24 cellular contexts compared by ENCODE assay signal in the genomic region with DNA sequence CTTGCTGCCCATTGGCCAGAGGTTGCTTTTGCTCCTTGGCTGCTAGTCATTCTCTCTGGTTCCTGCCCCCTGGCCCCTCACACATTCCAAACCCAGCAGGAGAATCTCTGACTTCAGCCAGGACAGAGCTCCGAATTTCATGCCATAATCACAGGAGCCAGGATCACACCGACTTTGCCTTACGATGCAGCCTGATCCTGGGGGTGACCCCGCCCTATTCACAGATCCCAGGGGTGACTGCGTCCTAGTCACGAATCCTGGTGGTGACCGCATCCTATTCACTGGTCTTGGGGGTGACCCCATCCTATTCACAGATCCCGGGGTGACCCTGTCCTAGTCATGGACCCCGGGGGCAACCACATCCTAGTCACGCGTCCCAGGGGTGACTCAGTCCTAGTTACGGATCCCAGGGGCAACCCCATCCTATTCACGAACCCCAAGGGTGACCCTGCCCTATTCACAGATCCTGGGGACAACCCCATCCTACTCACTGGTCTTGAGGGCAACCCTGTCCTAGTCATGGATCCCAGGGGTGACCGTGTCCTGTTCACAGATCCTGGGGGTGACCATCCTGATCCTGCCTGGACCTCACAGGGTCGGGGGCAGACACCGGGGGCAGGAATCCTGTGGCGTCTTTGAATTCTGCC. TPM values are rescaled to one million over a fixed set of nuclear protein-coding genes. Genes with fewer than 3 reads are reported as not detected.
A peak's percentile ranks its signal among the peaks of the same experiment; 100 is the strongest.
DNase-seq lines count a peak whose midpoint lies in the region; ATAC-seq, FAIRE-seq and TF ChIP-seq lines count a peak whose summit lies in the region.
"Had no signal": no experiment of that assay in that cellular context is flagged by ENCODE, and none has a peak within 500 bp of the region (broad histone marks: within the 10 kb centered on the region; RNA-seq: fewer than 3 reads in every experiment).

No MANE protein-coding gene starts in this region.

- no peak overlapping the region for H3K4me2 ChIP-seq in K562 (ENCODE audit: insufficient read depth, low read length)
- H3K4me2 ChIP-seq: SK-N-SH had no signal

- no peak overlapping the region for H3K4me3 Mint-ChIP-seq in activated CD4-positive, alpha-beta T cell treated with anti-CD3 and anti-CD28 coated beads, Interleukin-2, amount 10 ng/mL, durations not matched to agents 24 days and 14 days
- H3K4me3 Mint-ChIP-seq: CD8-positive, alpha-beta T cell; H9 had no signal

- no peaks in the 10 kb centered on the region for H3K4me1 ChIP-seq in K562 (replicated peaks in 1 of 2; ENCODE audit: control insufficient read depth in 2 of 2, insufficient read depth in 2 of 2, low read length in 2 of 2)
- H3K4me1 ChIP-seq in gastroesophageal sphincter: no peaks in the 10 kb centered on the region
- H3K4me1 ChIP-seq in upper lobe of right lung: no peaks in the 10 kb centered on the region

- POLR2A ChIA-PET in K562 (lab: Yijun Ruan, JAX): no interaction called here

- TF ChIP-seq EP300 in K562 (IDR thresholded peaks at IDR 0.05; ENCODE audit: low read length) (no peak), gastroesophageal sphincter (IDR thresholded peaks at IDR 0.05) (no peak)

- 20% methylated on average over 2 of the region's 17 CpGs for WGBS in K562 (ENCODE audit: insufficient coverage, low coverage, missing lambda C conversion rate)
- WGBS in gastroesophageal sphincter (ENCODE audit: low coverage in 1 of 2), 2 donors: 93 to 98% methylated on average over 3 to 8 of the region's 17 CpGs

- BruUV-seq in K562 (replicated peaks; lab: Mats Ljungman, UMichigan): no TSS peak

- H3K36me3 ChIP-seq in K562 (ENCODE audit: control insufficient read depth, insufficient read depth, low read length) (no peaks in the 10 kb centered on the region), gastroesophageal sphincter (peaks cover 0 to 35% of the 10 kb centered on the region in 2 donors), upper lobe of right lung (no peaks in the 10 kb centered on the region)

- H4K20me1 ChIP-seq in K562 (replicated peaks; ENCODE audit: control insufficient read depth, insufficient read depth, low read length): no peaks in the 10 kb centered on the region

- no peaks in the 10 kb centered on the region; the same call in 1 of the 2 replicates for H3K9me3 ChIP-seq in K562 (replicated peaks; ENCODE audit: control insufficient read depth, insufficient read depth, low read depth, low read length)
- H3K9me3 ChIP-seq in gastroesophageal sphincter: peaks cover 0 to 11% (median 0%) of the 10 kb centered on the region in 3 donors
- no peaks in the 10 kb centered on the region for H3K9me3 ChIP-seq in upper lobe of right lung
- H3K9me3 ChIP-seq: MG63, SK-N-SH had no signal

- H3K27ac Mint-ChIP-seq in activated CD4-positive, alpha-beta T cell treated with anti-CD3 and anti-CD28 coated beads, Interleukin-2, amount 10 ng/mL, durations not matched to agents 24 days and 14 days: no peak overlapping the region
- H3K27ac Mint-ChIP-seq: CD8-positive, alpha-beta T cell; H9 had no signal

- H3K9me3 Mint-ChIP-seq in activated CD4-positive, alpha-beta T cell treated with anti-CD3 and anti-CD28 coated beads, Interleukin-2, amount 10 ng/mL, durations not matched to agents 24 days and 14 days: peaks cover 22% of the 10 kb centered on the region

- no peak overlapping the region for H3K9ac ChIP-seq in K562 (ENCODE audit: insufficient read depth in 1 of 2, low read depth in 2 of 2, low read length in 2 of 2)
- H3K9ac ChIP-seq: GM23248, SK-N-SH had no signal

- TF ChIP-seq RAD21 in K562 (CRISPR knock-in tag; conservative IDR thresholded peaks at IDR 0.05 in 1 of 2, IDR thresholded peaks at IDR 0.05 in 1 of 2): no peak

- CTCF ChIA-PET in K562 (lab: Yijun Ruan, JAX; ENCODE audit: low intra/inter-chr PET ratio): no interaction called here

- no peak overlapping the region for H3K27ac ChIP-seq in K562 (ENCODE audit: extremely low read depth, low read depth, low read length)
- H3K27ac ChIP-seq in gastroesophageal sphincter: no peak overlapping the region
- H3K27ac ChIP-seq in upper lobe of right lung: no peak overlapping the region
- H3K27ac ChIP-seq: GM23248 had no signal

- H3K4me1 Mint-ChIP-seq in activated CD4-positive, alpha-beta T cell treated with anti-CD3 and anti-CD28 coated beads, Interleukin-2, amount 10 ng/mL, durations not matched to agents 24 days and 14 days: no peaks in the 10 kb centered on the region

- TF ChIP-seq POLR2A in K562 (conservative IDR thresholded peaks at IDR 0.05) (no peak), gastroesophageal sphincter (IDR thresholded peaks at IDR 0.05) (no peak)

- H3K79me2 ChIP-seq in K562 (ENCODE audit: control insufficient read depth, insufficient read depth, low read length): no peaks in the 10 kb centered on the region

- no peaks in the 10 kb centered on the region for H3K9me1 ChIP-seq in K562 (ENCODE audit: control insufficient read depth, insufficient read depth, low read length)

- DNase-seq in K562 (ENCODE audit: extremely low read depth in 1 of 4, low spot score in 3 of 4) (no peak), posterior vena cava (ENCODE audit: low spot score) (peak; percentile 66), upper lobe of right lung (no peak), retina (no peak)
- DNase-seq in activated CD4-positive, alpha-beta T cell treated with anti-CD3 and anti-CD28 coated beads, Interleukin-2, amount 10 ng/mL, durations not matched to agents 24 days and 14 days: no peak
- DNase-seq: C1 segment of cervical spinal cord, Calu3, DMS153, DND-41, GM23248, H9, KG1, MG63, NCI-H1105 treated with DMSO at 0.1 percent for 48 hours, NCI-H146, NCI-H1930, NCI-H2107, NCI-H524, NCI-H774, SK-N-SH had no signal

- H3K27me3 Mint-ChIP-seq in activated CD4-positive, alpha-beta T cell treated with anti-CD3 and anti-CD28 coated beads, Interleukin-2, amount 10 ng/mL, durations not matched to agents 24 days and 14 days: no peaks in the 10 kb centered on the region

- no peak overlapping the region for H3K4me3 ChIP-seq in K562
- H3K4me3 ChIP-seq in gastroesophageal sphincter: no peak overlapping the region
- no peak overlapping the region for H3K4me3 ChIP-seq in upper lobe of right lung
- H3K4me3 ChIP-seq: GM23248, MG63 had no signal

- ATAC-seq in K562 (no peak), gastroesophageal sphincter (peak; percentile 22), upper lobe of right lung (peak; percentile 10), HG03442 (IDR thresholded peaks at IDR 0.05; ENCODE audit: unreplicated experiment) (no peak)
- ATAC-seq: CD8-positive, alpha-beta T cell had no signal

- no peak for FAIRE-seq in K562 (lab: Jason Lieb, UNC)
- FAIRE-seq: RCC 7860 had no signal

- H3K27me3 ChIP-seq in K562 (ENCODE audit: control insufficient read depth in 2 of 2, insufficient read depth in 2 of 2, low read length in 2 of 2) (peaks cover 0 to 8% of the 10 kb centered on the region in 2 experiments; a peak in 2 of 5 replicates), gastroesophageal sphincter (no peaks in the 10 kb centered on the region), upper lobe of right lung (no peaks in the 10 kb centered on the region)
- H3K27me3 ChIP-seq: MG63 had no signal

- no peak for TF ChIP-seq CTCF in K562 (IDR thresholded peaks at IDR 0.05 in 2 of 3, conservative IDR thresholded peaks at IDR 0.05 in 1 of 3; ENCODE audit: insufficient read depth in 2 of 3, low read depth in 1 of 3, low read length in 3 of 3)
- no peak for TF ChIP-seq CTCF in gastroesophageal sphincter (IDR thresholded peaks at IDR 0.05)
- no peak for TF ChIP-seq CTCF in upper lobe of right lung (IDR thresholded peaks at IDR 0.05)

- intact Hi-C loops in K562 (cut with micrococcal nuclease) (no loop called here), posterior vena cava (cut with DNase I) (no loop called here), upper lobe of right lung (cut with DNase I) (no loop called here)
- intact Hi-C loops in activated CD4-positive, alpha-beta T cell treated with anti-CD3 and anti-CD28 coated beads, Interleukin-2, amount 10 ng/mL, durations not matched to agents 24 days and 14 days (cut with micrococcal nuclease): no loop called here

- H2AFZ ChIP-seq in K562 (ENCODE audit: low read depth, low read length): no peak overlapping the region
- H2AFZ ChIP-seq: GM23248 had no signal

- in situ Hi-C loops in K562 (cut with MboI): no loop called here

- peaks cover 33% of the 10 kb centered on the region for H3K36me3 Mint-ChIP-seq in activated CD4-positive, alpha-beta T cell treated with anti-CD3 and anti-CD28 coated beads, Interleukin-2, amount 10 ng/mL, durations not matched to agents 24 days and 14 days (ENCODE audit: low read depth)

TF ChIP-seq in K562, 482 proteins besides CTCF, POLR2A, EP300 and RAD21 (continues in another document):
- TF ChIP-seq ZNF324 (CRISPR knock-in tag; IDR thresholded peaks at IDR 0.05): peak; percentile 56; the same call in 1 of the 2 replicates

RNA-seq across cellular contexts. Expression of gene TEX29, which starts 7.4 kb away (rescaled TPM):
- not detected in 2 replicates for total RNA-seq in K562 (2011; cell fraction: chromatin; rRNA removed; ENCODE audit: low replicate concordance)
- total RNA-seq in K562 (2011; cell fraction: nucleolus; rRNA removed): not detected in 2 replicates
- total RNA-seq in K562 (2011; cell fraction: nucleoplasm; rRNA removed): not detected in 2 replicates
- total RNA-seq in K562 (2014; rRNA removed): not detected in 2 replicates
- not detected in 2 replicates for total RNA-seq in K562 (2014; rRNA removed; fragmentation: Illumina TruSeq; extraction: Trizol)
- not detected in 2 replicates for total RNA-seq in K562 (2015; rRNA removed; fragmentation: Illumina TruSeq; extraction: Trizol)
- not detected in 2 replicates for total RNA-seq in K562 (2021)
- 0.11 TPM in 1 of 2 replicates, not detected in the other for polyA plus RNA-seq in K562 (2011; rRNA removed)
- not detected in 2 replicates for polyA plus RNA-seq in K562 (2011; cell fraction: cytosol; rRNA removed)
- 0.18 and 0.40 TPM in 2 replicates for polyA plus RNA-seq in K562 (2011; cell fraction: nucleus; rRNA removed)
- not detected in 2 replicates for polyA plus RNA-seq in K562 (2012)
- not detected in 2 replicates for polyA plus RNA-seq in K562 (2014; fragmentation: Illumina TruSeq; extraction: Trizol)
- under 1 TPM in 1 of 2 experiments, not detected in 1; 0.11 TPM for polyA plus RNA-seq in K562 (2014; fragmentation: Nextera tagmentation; extraction: Ambion mirVana)
- polyA plus RNA-seq in K562 (2014; rRNA removed): not detected in 2 replicates
- not detected in 2 replicates for polyA minus RNA-seq in K562 (2011; rRNA and poly(A)+ RNA removed)
- not detected in 2 replicates for polyA minus RNA-seq in K562 (2011; cell fraction: cytosol; rRNA and poly(A)+ RNA removed)
- polyA minus RNA-seq in K562 (2011; cell fraction: nucleus; rRNA and poly(A)+ RNA removed): not detected in 2 replicates
- total RNA-seq in gastroesophageal sphincter: 1 to 10 TPM in 1 of 4 donors, not detected in 3; 1.9 TPM
- total RNA-seq in posterior vena cava: under 1 TPM in 1 of 2 donors, not detected in 1; 0.29 TPM
- total RNA-seq in upper lobe of right lung: 0.81 TPM
- total RNA-seq in activated CD4-positive, alpha-beta T cell treated with anti-CD3 and anti-CD28 coated beads, Interleukin-2, amount 10 ng/mL, durations not matched to agents 24 days and 14 days: 0.50 and 0.51 TPM in 2 replicates
- total RNA-seq: Calu3, GM23248 had no signal

Comparison
In these comparisons a context has a peak if more than half of its experiments do, and no peak if none do; other contexts are left out.
1. ATAC-seq: peak in gastroesophageal sphincter (single experiment) and upper lobe of right lung (single experiment); none in K562 (single experiment) and HG03442 (single experiment).